ENCODE assay signal across 8 cellular contexts in the genomic region with DNA sequence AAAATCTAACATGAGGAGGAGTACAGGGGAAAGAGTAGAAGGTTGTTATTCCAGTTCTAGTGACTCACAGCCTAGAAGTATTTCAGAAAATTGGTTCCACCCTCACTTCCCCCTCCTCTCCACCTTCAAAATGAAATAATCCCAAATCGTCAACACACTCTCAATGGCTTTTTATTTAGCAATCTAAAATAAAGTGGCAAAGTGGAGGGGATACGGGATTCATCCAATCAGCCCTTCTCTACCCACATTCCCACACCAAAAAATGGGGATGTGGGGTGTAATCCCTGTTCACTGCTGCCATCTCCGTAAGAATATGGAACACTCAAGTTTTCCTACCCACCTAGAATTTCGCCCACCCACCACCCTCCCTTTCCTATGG. TPM values are rescaled to one million over a fixed set of nuclear protein-coding genes. Genes with fewer than 3 reads are reported as not detected.
DNase-seq lines count a peak whose midpoint lies in the region; ATAC-seq, FAIRE-seq and TF ChIP-seq lines count a peak whose summit lies in the region.

No MANE protein-coding gene starts in this region.

- CTCF ChIA-PET in Panc1 (lab: Charles Lee), result no interaction called here
- CTCF ChIA-PET in H1 (lab: Charles Lee; ENCODE audit: partially characterized antibody), result interaction anchor here (1.0 to 2.5 kb wide), 5 partner anchors 11 to 45 kb away, joined by 3 to 13 read pairs (median 3); no protein-coding TSS in a partner anchor

- H4K20me1 ChIP-seq in H1 (replicated peaks in 1 of 2; ENCODE audit: control insufficient read depth in 1 of 2, insufficient read depth in 2 of 2, low read length in 2 of 2), result peaks cover 0 to 6% of the 10 kb centered on the region in 2 experiments

- no peak for TF ChIP-seq EP300 in H1 (IDR thresholded peaks at IDR 0.05; ENCODE audit: borderline replicate concordance in 1 of 2, low read depth in 2 of 2, low read length in 2 of 2)

- BruUV-seq in Panc1 (replicated peaks; lab: Mats Ljungman, UMichigan), result no TSS peak

- TF ChIP-seq CTCF in Panc1 (IDR thresholded peaks at IDR 0.05) (no peak), H1 (IDR thresholded peaks at IDR 0.05; ENCODE audit: control extremely low read depth in 1 of 3, insufficient read depth in 1 of 3, low read depth in 1 of 3, low read length in 3 of 3) (no peak)

- intact Hi-C loops in Panc1 (cut with micrococcal nuclease; ENCODE audit: unreplicated experiment), result no loop called here

- no peak for TF ChIP-seq RAD21 in H1 (IDR thresholded peaks at IDR 0.05 in 1 of 2, conservative IDR thresholded peaks at IDR 0.05 in 1 of 2; ENCODE audit: low read depth in 2 of 2, low read length in 2 of 2)

- WGBS in H1 (ENCODE audit: extremely low coverage in 1 of 2, insufficient coverage in 1 of 2, insufficient read length in 1 of 2, insufficient replicate concordance in 2 of 2, low coverage in 1 of 2, low lambda C conversion rate in 2 of 2, missing lambda C conversion rate in 1 of 2), 2 experiments, result 0% methylated on average over 4 of the region's 4 CpGs; no CpG with 5 or more reads in 1 of the 2 experiments

- no peak overlapping the region for H4K91ac ChIP-seq in H1 (replicated peaks; ENCODE audit: insufficient read length, low read length)

- peaks cover 26 to 53% of the 10 kb centered on the region in 2 experiments for H3K79me2 ChIP-seq in H1 (ENCODE audit: control insufficient read depth in 1 of 2, insufficient read depth in 2 of 2, low read length in 2 of 2)

- H2BK5ac ChIP-seq in H1 (ENCODE audit: low read depth, low read length), result no peak overlapping the region

- TF ChIP-seq POLR2A in H1 (IDR thresholded peaks at IDR 0.05; ENCODE audit: control extremely low read depth in 1 of 2, low read depth in 2 of 2, low read length in 2 of 2) (no peak), GM18505 (IDR thresholded peaks at IDR 0.05; ENCODE audit: borderline replicate concordance, extremely low read depth, insufficient read depth, insufficient read length) (no peak)

- DNase-seq in NCI-H2227 treated with DMSO at 0.1 percent for 48 hours (lab: John Stamatoyannopoulos, UW) (peak; percentile 26), NCI-H2227 (lab: John Stamatoyannopoulos, UW; ENCODE audit: unreplicated experiment) (no peak), Panc1 (ENCODE audit: low read depth, low spot score) (no peak), H1 (ENCODE audit: low read depth in 1 of 2, low spot score in 2 of 2) (no peak), retina (no peak)
- no peak for DNase-seq in stimulated activated CD8-positive, alpha-beta memory T cell treated with anti-CD3 and anti-CD28 coated beads, Interleukin-4, amount 100 ng/mL, for 48 hours

- H3K36me3 ChIP-seq in Panc1 (ENCODE audit: control insufficient read depth, insufficient read depth, low read length), result no peaks in the 10 kb centered on the region; the same call in 1 of the 2 replicates
- no peaks in the 10 kb centered on the region for H3K36me3 ChIP-seq in H1 (ENCODE audit: control insufficient read depth in 2 of 4, insufficient read depth in 4 of 4, low read length in 3 of 4)
- no peaks in the 10 kb centered on the region for H3K36me3 ChIP-seq in mucosa of stomach (ENCODE audit: control insufficient read depth, insufficient read depth, low read length)

- H2AFZ ChIP-seq in H1 (ENCODE audit: low read length), result no peak overlapping the region

- peak overlapping the region; percentile 87 for H3K4ac ChIP-seq in H1 (replicated peaks; ENCODE audit: insufficient read length, low read depth, low read length)

- H3K4me1 ChIP-seq in Panc1 (ENCODE audit: control insufficient read depth, insufficient read depth, low read length) (peaks cover 33% of the 10 kb centered on the region), H1 (replicated peaks in 1 of 4; ENCODE audit: control insufficient read depth in 3 of 4, insufficient read depth in 4 of 4, low read length in 3 of 4) (peaks cover 0 to 3% (median 1%) of the 10 kb centered on the region in 4 experiments; a peak in 3 of 7 replicates), mucosa of stomach (ENCODE audit: control insufficient read depth, insufficient read depth, low read length) (no peaks in the 10 kb centered on the region)

- H3K9me3 ChIP-seq in Panc1 (ENCODE audit: control insufficient read depth, insufficient read depth, low read depth, low read length) (no peaks in the 10 kb centered on the region), H1 (ENCODE audit: insufficient read depth in 2 of 2, low read depth in 1 of 2, low read length in 1 of 2) (no peaks in the 10 kb centered on the region), mucosa of stomach (ENCODE audit: control insufficient read depth, low read length) (no peaks in the 10 kb centered on the region)

- no peak overlapping the region for H2BK20ac ChIP-seq in H1 (ENCODE audit: low read length)

- H3K4me3 ChIP-seq in Panc1 (ENCODE audit: low read depth in 2 of 2, low read length in 2 of 2) (peak overlapping the region; percentile 90 to 94), H1 (ENCODE audit: extremely low read depth in 1 of 4, insufficient read depth in 2 of 4, low read depth in 3 of 4, low read length in 4 of 4) (peak overlapping the region; percentile 80 to 96 (median 90)), mucosa of stomach (ENCODE audit: low read length) (peak overlapping the region; percentile 75)

- POLR2A ChIA-PET in Panc1 (lab: Charles Lee), result no interaction called here
- POLR2A ChIA-PET in H1 (lab: Charles Lee; ENCODE audit: partially characterized antibody), result interaction anchor here (0.7 to 1.6 kb wide), 7 partner anchors 8 to 42 kb away, joined by 3 to 7 read pairs (median 4); no protein-coding TSS in a partner anchor

- peak overlapping the region; percentile 4 for H3K56ac ChIP-seq in H1 (replicated peaks; ENCODE audit: insufficient read length, low read depth, low read length)

- H2AK5ac ChIP-seq in H1 (ENCODE audit: low read depth, low read length), result no peak overlapping the region

- H2BK12ac ChIP-seq in H1 (ENCODE audit: low read depth, low read length), result no peak overlapping the region

- H2BK120ac ChIP-seq in H1 (replicated peaks; ENCODE audit: low read depth, low read length), result no peak overlapping the region

- no peak overlapping the region for H3K14ac ChIP-seq in H1 (ENCODE audit: insufficient read length)

- H3K23me2 ChIP-seq in H1 (ENCODE audit: low read depth, low read length), result peaks cover 6% of the 10 kb centered on the region; the same call in 1 of the 2 replicates

- H3K18ac ChIP-seq in H1 (ENCODE audit: extremely low read depth, low read length), result 0 out of 2 replicates have a peak overlapping the region, but pooled peaks have one; percentile 20

- ATAC-seq in Panc1 (no peak), GM18505 (IDR thresholded peaks at IDR 0.05; ENCODE audit: unreplicated experiment) (no peak)

- in situ Hi-C loops in Panc1 (cut with HindIII; ENCODE audit: low pct_unique_long_range_greater_than_20kb, low sequenced_read_pairs), result no loop called here

- H3K4me2 ChIP-seq in H1 (ENCODE audit: insufficient read depth in 1 of 2, low read depth in 2 of 2, low read length in 2 of 2), result peak overlapping the region; percentile 68 to 74

- no peak for FAIRE-seq in H1 (lab: Jason Lieb, UNC)

- no peaks in the 10 kb centered on the region for H3K79me1 ChIP-seq in H1 (ENCODE audit: low read depth, low read length)

- no peak overlapping the region for H4K8ac ChIP-seq in H1 (ENCODE audit: extremely low read depth, insufficient read depth, low read length)

- H3K23ac ChIP-seq in H1 (ENCODE audit: insufficient read length), result no peak overlapping the region

- H3K27ac ChIP-seq in Panc1 (ENCODE audit: low read length), result peak overlapping the region; percentile 93
- H3K27ac ChIP-seq in H1 (ENCODE audit: low read depth, low read length), result peak overlapping the region; percentile 79

- peak overlapping the region; percentile 18 for H4K5ac ChIP-seq in H1 (ENCODE audit: insufficient read length, low read depth, low read length)

- H3K9ac ChIP-seq in H1 (replicated peaks in 1 of 4; ENCODE audit: extremely low read depth in 1 of 4, low read depth in 3 of 4, low read length in 3 of 4) (peak overlapping the region; percentile 77 to 98 (median 85)), mucosa of stomach (ENCODE audit: low read length) (peak overlapping the region; percentile 93)

- H2BK15ac ChIP-seq in H1 (ENCODE audit: low read length), result 0 out of 2 replicates have a peak overlapping the region, but pooled peaks have one; percentile 61

- H3K27me3 ChIP-seq in Panc1 (ENCODE audit: control insufficient read depth, insufficient read depth, low read length) (peaks cover 2% of the 10 kb centered on the region), H1 (replicated peaks in 1 of 4; ENCODE audit: control insufficient read depth in 3 of 4, extremely low read depth in 1 of 4, insufficient read depth in 3 of 4, low read length in 3 of 4) (no peaks in the 10 kb centered on the region), mucosa of stomach (ENCODE audit: control insufficient read depth, insufficient read depth, low read length) (no peaks in the 10 kb centered on the region)

TF ChIP-seq in H1, 55 proteins besides CTCF, POLR2A, EP300 and RAD21:
- TF ChIP-seq CHD1 (IDR thresholded peaks at IDR 0.05; ENCODE audit: low read depth, low read length), result peak; percentile 22; the same call in 1 of the 2 replicates
- no peak for TF ChIP-seq YY1 (IDR thresholded peaks at IDR 0.05; ENCODE audit: low read depth, low read length)

RNA-seq across cellular contexts. Expression of gene NCKAP1, which starts 1.0 kb away (rescaled TPM):
- total RNA-seq in Panc1 (2021; ENCODE audit: unreplicated experiment), result 174 TPM
- polyA plus RNA-seq in Panc1 (2012; ENCODE audit: insufficient read length), result 63.3 TPM
- total RNA-seq in H1 (2021; fragmentation: NEBNext Ultra II Directional; extraction: Animal tissue kit (Norgen Biotek cat#: 25700)), result 153 and 173 TPM in 2 replicates
- 48.5 and 90.8 TPM in 2 replicates for polyA plus RNA-seq in H1 (2011; rRNA removed)
- polyA plus RNA-seq in H1 (2011; cell fraction: cytosol; rRNA removed), result 86.9 TPM
- 26.9 TPM for polyA plus RNA-seq in H1 (2011; cell fraction: nucleus; rRNA removed)
- polyA plus RNA-seq in H1 (2012, experiment 1 of 2), result 70.8 to 102 TPM (median 91.1 TPM) in 4 replicates
- 7.8 TPM for polyA plus RNA-seq in H1 (2012, experiment 2 of 2)
- 71.3 TPM for polyA plus RNA-seq in H1 (2013, experiment 1 of 2)
- 74.7 TPM for polyA plus RNA-seq in H1 (2013, experiment 2 of 2)
- polyA minus RNA-seq in H1 (2011; rRNA and poly(A)+ RNA removed), result 126 and 193 TPM in 2 replicates
- polyA minus RNA-seq in H1 (2011; cell fraction: cytosol; rRNA and poly(A)+ RNA removed), result 68.0 TPM
- 138 TPM for polyA minus RNA-seq in H1 (2011; cell fraction: nucleus; rRNA and poly(A)+ RNA removed)

RNA-seq across cellular contexts. Expression of gene DUSP19, which starts 41.3 kb away (rescaled TPM):
- 1.3 TPM for total RNA-seq in Panc1 (2021; ENCODE audit: unreplicated experiment)
- 0.94 TPM for polyA plus RNA-seq in Panc1 (2012; ENCODE audit: insufficient read length)
- total RNA-seq in H1 (2021; fragmentation: NEBNext Ultra II Directional; extraction: Animal tissue kit (Norgen Biotek cat#: 25700)), result 2.1 and 2.3 TPM in 2 replicates
- 0.53 and 0.73 TPM in 2 replicates for polyA plus RNA-seq in H1 (2011; rRNA removed)
- 0.71 TPM for polyA plus RNA-seq in H1 (2011; cell fraction: cytosol; rRNA removed)
- 1.1 TPM for polyA plus RNA-seq in H1 (2011; cell fraction: nucleus; rRNA removed)
- polyA plus RNA-seq in H1 (2012, experiment 1 of 2), result 0.42 to 1.7 TPM (median 0.61 TPM) in 4 replicates
- 0.09 TPM for polyA plus RNA-seq in H1 (2012, experiment 2 of 2)
- polyA plus RNA-seq in H1 (2013, experiment 1 of 2), result 0.91 TPM
- polyA plus RNA-seq in H1 (2013, experiment 2 of 2), result 0.74 TPM
- 1.3 and 1.5 TPM in 2 replicates for polyA minus RNA-seq in H1 (2011; rRNA and poly(A)+ RNA removed)
- polyA minus RNA-seq in H1 (2011; cell fraction: cytosol; rRNA and poly(A)+ RNA removed), result 0.81 TPM
- 2.2 TPM for polyA minus RNA-seq in H1 (2011; cell fraction: nucleus; rRNA and poly(A)+ RNA removed)
